ENCODE assay signal across 1 cellular context in the genomic region with DNA sequence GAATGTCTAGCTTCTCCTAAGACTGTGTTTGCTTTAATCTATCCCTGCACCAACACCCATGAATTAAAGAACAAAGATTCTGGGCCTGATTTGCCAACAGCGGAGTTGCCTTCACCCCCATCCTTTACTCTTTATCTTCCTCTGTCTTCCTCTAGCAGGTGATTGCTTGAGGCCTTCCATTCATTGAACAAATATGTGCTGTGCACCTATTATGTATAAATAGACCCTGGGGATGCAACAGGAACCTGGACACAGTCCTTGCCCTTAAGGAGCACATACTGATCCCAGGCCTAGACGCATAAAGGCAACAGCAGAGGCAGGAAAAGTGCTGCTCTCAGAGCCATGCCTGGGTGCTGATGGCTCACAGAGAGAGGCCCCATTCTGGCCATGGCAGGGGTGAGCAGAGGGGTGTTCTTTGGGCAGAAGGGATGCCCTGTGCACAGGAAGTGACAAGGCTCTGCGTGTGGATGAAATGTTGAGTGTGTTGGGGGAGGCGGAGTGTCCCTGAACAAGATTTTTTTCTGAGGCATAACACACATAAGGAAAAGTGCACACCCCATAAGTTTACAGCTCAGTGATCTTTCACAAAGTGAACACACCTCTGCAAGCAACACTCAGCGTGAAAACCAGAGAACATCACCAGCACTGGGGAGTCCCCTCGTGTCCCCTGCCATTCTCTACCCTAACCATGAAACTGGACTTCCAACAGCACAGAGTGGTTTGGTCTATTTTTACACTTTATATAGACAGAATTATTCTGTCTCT.
TF ChIP-seq lines count a peak whose summit lies in the region.

No MANE protein-coding gene starts in this region.

TF ChIP-seq in GM12878, 131 proteins besides CTCF, POLR2A, EP300 and RAD21 (continued from another document and continues in another):
- TF ChIP-seq MEF2B (IDR thresholded peaks at IDR 0.05; ENCODE audit: partially characterized antibody, poor library complexity, severe bottlenecking) (peak; percentile 18), POU2F2 (IDR thresholded peaks at IDR 0.05; ENCODE audit: borderline replicate concordance, low read depth, low read length) (no peak), NFYA (IDR thresholded peaks at IDR 0.05; ENCODE audit: borderline replicate concordance, low read depth, low read length) (no peak), KDM1A (IDR thresholded peaks at IDR 0.05; ENCODE audit: borderline replicate concordance) (no peak), RUNX3 (IDR thresholded peaks at IDR 0.05; ENCODE audit: low read length) (peak; percentile 45; the same call in 1 of the 2 replicates), EED (IDR thresholded peaks at IDR 0.05; ENCODE audit: low read depth) (peak; percentile 26; the same call in 1 of the 2 replicates), CREM (IDR thresholded peaks at IDR 0.05; ENCODE audit: low read depth) (peak; percentile 38; the same call in 1 of the 2 replicates), ZBTB33 (IDR thresholded peaks at IDR 0.05) (no peak), ZNF274 (IDR thresholded peaks at IDR 0.05; ENCODE audit: insufficient read depth, insufficient read length) (no peak), BACH1 (IDR thresholded peaks at IDR 0.05; ENCODE audit: borderline replicate concordance) (no peak), YBX1 (IDR thresholded peaks at IDR 0.05) (no peak), IKZF2 (IDR thresholded peaks at IDR 0.05) (peak in 1 of 2 experiments; percentile 78; a peak in 3 of 4 replicates), FOS (IDR thresholded peaks at IDR 0.05; ENCODE audit: borderline replicate concordance, extremely low read depth, insufficient read length) (no peak), ZNF217 (IDR thresholded peaks at IDR 0.05) (no peak), CBX5 (IDR thresholded peaks at IDR 0.05; ENCODE audit: low read depth) (no peak), NFIC (IDR thresholded peaks at IDR 0.05; ENCODE audit: low read depth, low read length) (no peak), CHD4 (IDR thresholded peaks at IDR 0.05) (no peak), ZNF622 (IDR thresholded peaks at IDR 0.05) (no peak), SP1 (IDR thresholded peaks at IDR 0.05; ENCODE audit: low read depth, low read length) (peak; percentile 28), NR2C1 (IDR thresholded peaks at IDR 0.05) (no peak), FOXM1 (IDR thresholded peaks at IDR 0.05; ENCODE audit: low read depth, low read length) (peak; percentile 9; the same call in 1 of the 2 replicates), SRF (IDR thresholded peaks at IDR 0.05; ENCODE audit: low read depth in 2 of 2, low read length in 2 of 2) (no peak), CEBPZ (IDR thresholded peaks at IDR 0.05; ENCODE audit: low read depth, low read length) (no peak), IKZF1 (conservative IDR thresholded peaks at IDR 0.05) (peak; percentile 78), BMI1 (IDR thresholded peaks at IDR 0.05; ENCODE audit: borderline replicate concordance) (no peak), CBX3 (IDR thresholded peaks at IDR 0.05; ENCODE audit: borderline replicate concordance, low read depth) (no peak), HDAC2 (IDR thresholded peaks at IDR 0.05) (no peak), ZNF384 (IDR thresholded peaks at IDR 0.05; ENCODE audit: borderline replicate concordance, low read depth, low read length) (0 out of 2 replicates have a peak, but pooled peaks have one; percentile 31), USF2 (IDR thresholded peaks at IDR 0.05; ENCODE audit: borderline replicate concordance, low read depth, low read length) (no peak), TARDBP (IDR thresholded peaks at IDR 0.05; ENCODE audit: borderline replicate concordance) (no peak)
- TF ChIP-seq, protein P1, sequence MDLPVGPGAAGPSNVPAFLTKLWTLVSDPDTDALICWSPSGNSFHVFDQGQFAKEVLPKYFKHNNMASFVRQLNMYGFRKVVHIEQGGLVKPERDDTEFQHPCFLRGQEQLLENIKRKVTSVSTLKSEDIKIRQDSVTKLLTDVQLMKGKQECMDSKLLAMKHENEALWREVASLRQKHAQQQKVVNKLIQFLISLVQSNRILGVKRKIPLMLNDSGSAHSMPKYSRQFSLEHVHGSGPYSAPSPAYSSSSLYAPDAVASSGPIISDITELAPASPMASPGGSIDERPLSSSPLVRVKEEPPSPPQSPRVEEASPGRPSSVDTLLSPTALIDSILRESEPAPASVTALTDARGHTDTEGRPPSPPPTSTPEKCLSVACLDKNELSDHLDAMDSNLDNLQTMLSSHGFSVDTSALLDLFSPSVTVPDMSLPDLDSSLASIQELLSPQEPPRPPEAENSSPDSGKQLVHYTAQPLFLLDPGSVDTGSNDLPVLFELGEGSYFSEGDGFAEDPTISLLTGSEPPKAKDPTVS (IDR thresholded peaks at IDR 0.05; ENCODE audit: low read depth, low read length), result no peak
- TF ChIP-seq, protein P2, sequence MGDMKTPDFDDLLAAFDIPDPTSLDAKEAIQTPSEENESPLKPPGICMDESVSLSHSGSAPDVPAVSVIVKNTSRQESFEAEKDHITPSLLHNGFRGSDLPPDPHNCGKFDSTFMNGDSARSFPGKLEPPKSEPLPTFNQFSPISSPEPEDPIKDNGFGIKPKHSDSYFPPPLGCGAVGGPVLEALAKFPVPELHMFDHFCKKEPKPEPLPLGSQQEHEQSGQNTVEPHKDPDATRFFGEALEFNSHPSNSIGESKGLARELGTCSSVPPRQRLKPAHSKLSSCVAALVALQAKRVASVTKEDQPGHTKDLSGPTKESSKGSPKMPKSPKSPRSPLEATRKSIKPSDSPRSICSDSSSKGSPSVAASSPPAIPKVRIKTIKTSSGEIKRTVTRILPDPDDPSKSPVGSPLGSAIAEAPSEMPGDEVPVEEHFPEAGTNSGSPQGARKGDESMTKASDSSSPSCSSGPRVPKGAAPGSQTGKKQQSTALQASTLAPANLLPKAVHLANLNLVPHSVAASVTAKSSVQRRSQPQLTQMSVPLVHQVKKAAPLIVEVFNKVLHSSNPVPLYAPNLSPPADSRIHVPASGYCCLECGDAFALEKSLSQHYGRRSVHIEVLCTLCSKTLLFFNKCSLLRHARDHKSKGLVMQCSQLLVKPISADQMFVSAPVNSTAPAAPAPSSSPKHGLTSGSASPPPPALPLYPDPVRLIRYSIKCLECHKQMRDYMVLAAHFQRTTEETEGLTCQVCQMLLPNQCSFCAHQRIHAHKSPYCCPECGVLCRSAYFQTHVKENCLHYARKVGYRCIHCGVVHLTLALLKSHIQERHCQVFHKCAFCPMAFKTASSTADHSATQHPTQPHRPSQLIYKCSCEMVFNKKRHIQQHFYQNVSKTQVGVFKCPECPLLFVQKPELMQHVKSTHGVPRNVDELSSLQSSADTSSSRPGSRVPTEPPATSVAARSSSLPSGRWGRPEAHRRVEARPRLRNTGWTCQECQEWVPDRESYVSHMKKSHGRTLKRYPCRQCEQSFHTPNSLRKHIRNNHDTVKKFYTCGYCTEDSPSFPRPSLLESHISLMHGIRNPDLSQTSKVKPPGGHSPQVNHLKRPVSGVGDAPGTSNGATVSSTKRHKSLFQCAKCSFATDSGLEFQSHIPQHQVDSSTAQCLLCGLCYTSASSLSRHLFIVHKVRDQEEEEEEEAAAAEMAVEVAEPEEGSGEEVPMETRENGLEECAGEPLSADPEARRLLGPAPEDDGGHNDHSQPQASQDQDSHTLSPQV (IDR thresholded peaks at IDR 0.05), result no peak
- TF ChIP-seq, protein P3, sequence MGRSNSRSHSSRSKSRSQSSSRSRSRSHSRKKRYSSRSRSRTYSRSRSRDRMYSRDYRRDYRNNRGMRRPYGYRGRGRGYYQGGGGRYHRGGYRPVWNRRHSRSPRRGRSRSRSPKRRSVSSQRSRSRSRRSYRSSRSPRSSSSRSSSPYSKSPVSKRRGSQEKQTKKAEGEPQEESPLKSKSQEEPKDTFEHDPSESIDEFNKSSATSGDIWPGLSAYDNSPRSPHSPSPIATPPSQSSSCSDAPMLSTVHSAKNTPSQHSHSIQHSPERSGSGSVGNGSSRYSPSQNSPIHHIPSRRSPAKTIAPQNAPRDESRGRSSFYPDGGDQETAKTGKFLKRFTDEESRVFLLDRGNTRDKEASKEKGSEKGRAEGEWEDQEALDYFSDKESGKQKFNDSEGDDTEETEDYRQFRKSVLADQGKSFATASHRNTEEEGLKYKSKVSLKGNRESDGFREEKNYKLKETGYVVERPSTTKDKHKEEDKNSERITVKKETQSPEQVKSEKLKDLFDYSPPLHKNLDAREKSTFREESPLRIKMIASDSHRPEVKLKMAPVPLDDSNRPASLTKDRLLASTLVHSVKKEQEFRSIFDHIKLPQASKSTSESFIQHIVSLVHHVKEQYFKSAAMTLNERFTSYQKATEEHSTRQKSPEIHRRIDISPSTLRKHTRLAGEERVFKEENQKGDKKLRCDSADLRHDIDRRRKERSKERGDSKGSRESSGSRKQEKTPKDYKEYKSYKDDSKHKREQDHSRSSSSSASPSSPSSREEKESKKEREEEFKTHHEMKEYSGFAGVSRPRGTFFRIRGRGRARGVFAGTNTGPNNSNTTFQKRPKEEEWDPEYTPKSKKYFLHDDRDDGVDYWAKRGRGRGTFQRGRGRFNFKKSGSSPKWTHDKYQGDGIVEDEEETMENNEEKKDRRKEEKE (IDR thresholded peaks at IDR 0.05), result no peak
- TF ChIP-seq, protein P4, sequence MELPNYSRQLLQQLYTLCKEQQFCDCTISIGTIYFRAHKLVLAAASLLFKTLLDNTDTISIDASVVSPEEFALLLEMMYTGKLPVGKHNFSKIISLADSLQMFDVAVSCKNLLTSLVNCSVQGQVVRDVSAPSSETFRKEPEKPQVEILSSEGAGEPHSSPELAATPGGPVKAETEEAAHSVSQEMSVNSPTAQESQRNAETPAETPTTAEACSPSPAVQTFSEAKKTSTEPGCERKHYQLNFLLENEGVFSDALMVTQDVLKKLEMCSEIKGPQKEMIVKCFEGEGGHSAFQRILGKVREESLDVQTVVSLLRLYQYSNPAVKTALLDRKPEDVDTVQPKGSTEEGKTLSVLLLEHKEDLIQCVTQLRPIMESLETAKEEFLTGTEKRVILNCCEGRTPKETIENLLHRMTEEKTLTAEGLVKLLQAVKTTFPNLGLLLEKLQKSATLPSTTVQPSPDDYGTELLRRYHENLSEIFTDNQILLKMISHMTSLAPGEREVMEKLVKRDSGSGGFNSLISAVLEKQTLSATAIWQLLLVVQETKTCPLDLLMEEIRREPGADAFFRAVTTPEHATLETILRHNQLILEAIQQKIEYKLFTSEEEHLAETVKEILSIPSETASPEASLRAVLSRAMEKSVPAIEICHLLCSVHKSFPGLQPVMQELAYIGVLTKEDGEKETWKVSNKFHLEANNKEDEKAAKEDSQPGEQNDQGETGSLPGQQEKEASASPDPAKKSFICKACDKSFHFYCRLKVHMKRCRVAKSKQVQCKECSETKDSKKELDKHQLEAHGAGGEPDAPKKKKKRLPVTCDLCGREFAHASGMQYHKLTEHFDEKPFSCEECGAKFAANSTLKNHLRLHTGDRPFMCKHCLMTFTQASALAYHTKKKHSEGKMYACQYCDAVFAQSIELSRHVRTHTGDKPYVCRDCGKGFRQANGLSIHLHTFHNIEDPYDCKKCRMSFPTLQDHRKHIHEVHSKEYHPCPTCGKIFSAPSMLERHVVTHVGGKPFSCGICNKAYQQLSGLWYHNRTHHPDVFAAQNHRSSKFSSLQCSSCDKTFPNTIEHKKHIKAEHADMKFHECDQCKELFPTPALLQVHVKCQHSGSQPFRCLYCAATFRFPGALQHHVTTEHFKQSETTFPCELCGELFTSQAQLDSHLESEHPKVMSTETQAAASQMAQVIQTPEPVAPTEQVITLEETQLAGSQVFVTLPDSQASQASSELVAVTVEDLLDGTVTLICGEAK (IDR thresholded peaks at IDR 0.05; ENCODE audit: borderline replicate concordance), result no peak
